9 cellular contexts compared by ENCODE assay signal in genomic region chr1:169809370-169810095, GRCh38. TPM values are rescaled to one million over a fixed set of nuclear protein-coding genes. Genes with fewer than 3 reads are reported as not detected.
DNase-seq lines count a peak whose midpoint lies in the region; ATAC-seq and TF ChIP-seq lines count a peak whose summit lies in the region.
"Had no signal": no experiment of that assay in that cellular context is flagged by ENCODE, and none has a peak within 500 bp of the region (broad histone marks: within the 10 kb centered on the region; RNA-seq: fewer than 3 reads in every experiment).

No MANE protein-coding gene starts in this region.

- H3K4me3 ChIP-seq in osteoblast (ENCODE audit: insufficient read depth, low read length), result no peak overlapping the region
- H3K4me3 ChIP-seq: BLaER1 had no signal

- no peaks in the 10 kb centered on the region for H4K20me1 ChIP-seq in osteoblast (ENCODE audit: insufficient read depth, low read length)
- H4K20me1 ChIP-seq: BLaER1 had no signal

- H3K27ac ChIP-seq in osteoblast (ENCODE audit: low read depth, low read length), result no peak overlapping the region
- H3K27ac ChIP-seq: BLaER1 had no signal

- no peak overlapping the region for H2AFZ ChIP-seq in osteoblast (ENCODE audit: low read length)

- no peaks in the 10 kb centered on the region for H3K36me3 ChIP-seq in osteoblast (ENCODE audit: insufficient read depth, low read length)

- H3K9me3 ChIP-seq in osteoblast (ENCODE audit: low read depth, low read length), result no peaks in the 10 kb centered on the region

- ATAC-seq in HG03103 (IDR thresholded peaks at IDR 0.05; ENCODE audit: low read depth, unreplicated experiment) (peak; percentile 58), HG03565 (IDR thresholded peaks at IDR 0.05; ENCODE audit: unreplicated experiment) (no peak)

- H3K79me2 ChIP-seq in osteoblast (ENCODE audit: insufficient read depth, low read length), result no peaks in the 10 kb centered on the region

- H3K4me2 ChIP-seq in osteoblast (ENCODE audit: insufficient read depth, low read length), result no peak overlapping the region
- H3K4me2 ChIP-seq: BLaER1 had no signal

- peak; percentile 56 for TF ChIP-seq CTCF in osteoblast (IDR thresholded peaks at IDR 0.05; ENCODE audit: extremely low read depth, low read depth, low read length)

- TF ChIP-seq POLR2A in erythroblast (IDR thresholded peaks at IDR 0.05; ENCODE audit: low read length), result no peak

- H3K4me1 ChIP-seq in osteoblast (ENCODE audit: insufficient read depth, low read length), result no peaks in the 10 kb centered on the region
- H3K4me1 ChIP-seq: BLaER1 had no signal

- no peaks in the 10 kb centered on the region for H3K27me3 ChIP-seq in osteoblast (ENCODE audit: insufficient read depth, low read length)
- H3K27me3 ChIP-seq: BLaER1 had no signal

- peak; percentile 59 for DNase-seq in DMS153 treated with DMSO at 0.1 percent for 48 hours (lab: John Stamatoyannopoulos, UW; ENCODE audit: unreplicated experiment)
- DNase-seq in DMS153 (lab: John Stamatoyannopoulos, UW), result no peak
- DNase-seq in SKM-1 (lab: John Stamatoyannopoulos, UW; ENCODE audit: unreplicated experiment), result peak; percentile 62
- peak; percentile 45 to 69 for DNase-seq in erythroblast (lab: John Stamatoyannopoulos, UW)
- DNase-seq in osteoblast (ENCODE audit: insufficient read length, low spot score, missing footprints), result peak; percentile 44
- no peak for DNase-seq in NCI-H2029 treated with DMSO at 0.1 percent for 48 hours (lab: John Stamatoyannopoulos, UW)

RNA-seq across cellular contexts. Expression of gene METTL18, which starts 14.8 kb away (rescaled TPM):
- 2.9 and 7.7 TPM in 2 replicates for total RNA-seq in osteoblast

Comparison
In these comparisons a context has a peak if more than half of its experiments do, and no peak if none do; other contexts are left out.
1. DNase-seq: peak in DMS153 treated with DMSO at 0.1 percent for 48 hours (single experiment), SKM-1 (single experiment), erythroblast (2 of 2) and osteoblast (single experiment); none in DMS153 (single experiment) and NCI-H2029 treated with DMSO at 0.1 percent for 48 hours (single experiment).